25 cellular contexts compared by ENCODE assay signal in the genomic region with DNA sequence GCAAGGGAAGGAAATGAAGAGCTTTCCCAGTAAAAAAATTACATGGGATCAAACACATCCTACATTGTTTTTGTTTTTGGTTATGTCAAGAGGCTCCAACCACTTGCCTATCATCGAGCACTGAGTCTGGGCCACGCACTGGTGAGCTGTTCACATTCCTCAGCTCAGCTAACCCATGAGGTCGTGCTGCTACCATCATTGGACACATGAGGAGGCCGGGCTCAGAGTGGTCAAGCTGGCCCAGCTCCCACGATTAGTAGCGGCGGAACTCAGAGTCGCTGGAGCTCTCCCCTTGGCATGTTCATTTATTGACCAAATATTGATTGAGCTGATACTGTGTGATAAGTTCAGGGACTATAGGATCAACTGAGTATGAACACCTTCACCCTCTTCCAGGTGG.
"Had no signal": no experiment of that assay in that cellular context is flagged by ENCODE, and none has a peak within 500 bp of the region (broad histone marks: within the 10 kb centered on the region; RNA-seq: fewer than 3 reads in every experiment).

No MANE protein-coding gene starts in this region.

- H3K4me1 ChIP-seq: esophagus squamous epithelium, left lung, neural progenitor cell, right atrium auricular region, sigmoid colon, spleen, testis, tibial nerve, upper lobe of left lung had no signal

- H3K9me3 ChIP-seq: esophagus squamous epithelium, left lung, prostate gland, right atrium auricular region, sigmoid colon, spleen, testis, tibial nerve, upper lobe of left lung had no signal

- H2AFZ ChIP-seq: neural progenitor cell had no signal

- H3K4me2 ChIP-seq: neural progenitor cell had no signal

- H3K9ac ChIP-seq: neural progenitor cell had no signal

- H3K27me3 ChIP-seq: right atrium auricular region, testis, tibial nerve, upper lobe of left lung had no signal

- H3K36me3 ChIP-seq: esophagus squamous epithelium, left lung, neural progenitor cell, prostate gland, right atrium auricular region, sigmoid colon, spleen, tibial nerve, upper lobe of left lung had no signal

- H3K4me3 ChIP-seq: esophagus squamous epithelium, left lung, neural progenitor cell, prostate gland, right atrium auricular region, sigmoid colon, skin epidermis, spleen, testis, tibial nerve, upper lobe of left lung had no signal

- DNase-seq: cortex of kidney; effector memory CD8-positive, alpha-beta T cell; erythroblast; esophagus squamous epithelium; hypothalamus; immature natural killer cell; kidney; left cardiac atrium; left lung; mesendoderm; midbrain; naive thymus-derived CD4-positive, alpha-beta T cell; nucleus accumbens; sigmoid colon; spleen; stimulated activated CD4-positive, alpha-beta T cell treated with anti-CD3 and anti-CD28 coated beads, Interleukin-4, amount 100 ng/mL, for 4 hours; stimulated activated naive CD8-positive, alpha-beta T cell treated with anti-CD3 and anti-CD28 coated beads, Interleukin-15, Interleukin-2, amounts not matched to agents 100 U/mL and 50 U/mL, for 24 hours; substantia nigra; testis; upper lobe of left lung had no signal

- H3K27ac ChIP-seq: esophagus squamous epithelium, left lung, neural progenitor cell, prostate gland, right atrium auricular region, sigmoid colon, skin epidermis, spleen, testis, tibial nerve, upper lobe of left lung had no signal
